In the genomic region with DNA sequence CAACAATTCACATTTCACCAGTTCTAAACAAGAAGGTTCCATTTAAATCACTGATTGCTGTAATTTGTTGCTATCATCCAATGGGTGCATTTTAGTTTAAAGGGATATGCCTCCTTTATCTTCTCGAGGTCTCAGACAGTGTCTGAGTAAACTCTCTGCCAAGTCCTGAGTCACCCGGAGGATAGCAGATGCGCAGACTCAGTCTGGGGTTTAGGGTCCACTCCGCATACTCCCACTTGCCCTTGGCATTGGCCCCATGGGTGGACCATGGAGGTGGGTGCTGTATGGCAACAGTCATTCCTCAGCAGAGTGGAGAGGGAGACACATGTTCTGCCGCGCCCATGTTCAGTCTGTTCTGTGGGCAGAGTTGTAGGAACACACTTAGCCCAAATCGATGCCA, we compare ENCODE assay signal across 1 cellular context.
TF ChIP-seq lines count a peak whose summit lies in the region.

No MANE protein-coding gene starts in this region.

TF ChIP-seq in IMR-90, 13 proteins besides CTCF, POLR2A, EP300 and RAD21:
- TF ChIP-seq MAFK (IDR thresholded peaks at IDR 0.05; ENCODE audit: low read depth, low read length) (no peak), USF2 (IDR thresholded peaks at IDR 0.05; ENCODE audit: low read depth, low read length) (no peak), FOS (IDR thresholded peaks at IDR 0.05; ENCODE audit: low read depth, low read length) (no peak), RCOR1 (IDR thresholded peaks at IDR 0.05; ENCODE audit: insufficient replicate concordance, low read length) (no peak), NFE2L2 (IDR thresholded peaks at IDR 0.05; ENCODE audit: low read depth, low read length) (peak; percentile 37; the same call in 1 of the 2 replicates), MXI1 (IDR thresholded peaks at IDR 0.05; ENCODE audit: borderline replicate concordance, low read depth, low read length) (no peak)
- TF ChIP-seq, protein P1, sequence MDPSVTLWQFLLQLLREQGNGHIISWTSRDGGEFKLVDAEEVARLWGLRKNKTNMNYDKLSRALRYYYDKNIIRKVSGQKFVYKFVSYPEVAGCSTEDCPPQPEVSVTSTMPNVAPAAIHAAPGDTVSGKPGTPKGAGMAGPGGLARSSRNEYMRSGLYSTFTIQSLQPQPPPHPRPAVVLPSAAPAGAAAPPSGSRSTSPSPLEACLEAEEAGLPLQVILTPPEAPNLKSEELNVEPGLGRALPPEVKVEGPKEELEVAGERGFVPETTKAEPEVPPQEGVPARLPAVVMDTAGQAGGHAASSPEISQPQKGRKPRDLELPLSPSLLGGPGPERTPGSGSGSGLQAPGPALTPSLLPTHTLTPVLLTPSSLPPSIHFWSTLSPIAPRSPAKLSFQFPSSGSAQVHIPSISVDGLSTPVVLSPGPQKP (IDR thresholded peaks at IDR 0.05; ENCODE audit: borderline replicate concordance, low read depth, low read length): no peak
